Comparison of ENCODE assay signal across 8 cellular contexts in genomic region chr1:160284782-160285344, GRCh38. TPM values are rescaled to one million over a fixed set of nuclear protein-coding genes. Genes with fewer than 3 reads are reported as not detected.
DNase-seq lines count a peak whose midpoint lies in the region; ATAC-seq, FAIRE-seq and TF ChIP-seq lines count a peak whose summit lies in the region.

Gene PEX19, minus strand, starts transcription at chr1:160285133. Its CDS starts 9 bp downstream, at chr1:160285124.

- H3K9ac ChIP-seq in Loucy (ENCODE audit: low read depth, low read length, poor library complexity, severe bottlenecking) = peak within 1 kb of the TSS; percentile 86

- no peaks in the 10 kb centered on the region for H3K27me3 ChIP-seq in Loucy (ENCODE audit: insufficient read depth, low read length, poor library complexity, severe bottlenecking)

- peak within 1 kb of the TSS; percentile 75 for H2AFZ ChIP-seq in Loucy (ENCODE audit: low read length)

- H3K9me3 Mint-ChIP-seq in natural killer cell = no peaks in the 10 kb centered on the region

- H3K79me2 ChIP-seq in Loucy (ENCODE audit: insufficient read depth, low read length) = peaks cover 17% of the 10 kb centered on the region; the same call in 1 of the 2 replicates

- TF ChIP-seq POLR2A in H54 (IDR thresholded peaks at IDR 0.05; ENCODE audit: low read depth, low read length) (peak; percentile 95), Raji (IDR thresholded peaks at IDR 0.05; ENCODE audit: insufficient read depth, low read depth, low read length) (peak; percentile 88)

- peak; percentile 100 for ATAC-seq in natural killer cell

- H3K4me2 ChIP-seq in Loucy (ENCODE audit: low read depth, low read length, poor library complexity, severe bottlenecking) = peak within 1 kb of the TSS; percentile 86

- FAIRE-seq in H54 (lab: Jason Lieb, UNC) = no peak

- TF ChIP-seq CTCF in Loucy (conservative IDR thresholded peaks at IDR 0.05; ENCODE audit: low read length) = no peak
- no peak for TF ChIP-seq CTCF in fibroblast of mammary gland (conservative IDR thresholded peaks at IDR 0.05; ENCODE audit: control insufficient read depth, insufficient read depth, low read depth, low read length)
- no peak for TF ChIP-seq CTCF in natural killer cell (IDR thresholded peaks at IDR 0.05)

- H3K4me3 ChIP-seq in Loucy (ENCODE audit: low read length, poor library complexity, severe bottlenecking) = peak within 1 kb of the TSS; percentile 84
- H3K4me3 ChIP-seq in fibroblast of mammary gland (ENCODE audit: control insufficient read depth, low read depth, low read length) = peak within 1 kb of the TSS; percentile 94

- H3K27ac Mint-ChIP-seq in natural killer cell = peak within 1 kb of the TSS; percentile 87 to 97

- no peaks in the 10 kb centered on the region for H3K4me1 ChIP-seq in Loucy (ENCODE audit: insufficient read depth, low read length, poor library complexity, severe bottlenecking)

- peaks cover 22% of the 10 kb centered on the region for H3K36me3 ChIP-seq in Loucy (ENCODE audit: insufficient read depth, low read length)

- H3K9me3 ChIP-seq in Loucy (ENCODE audit: insufficient read depth, low read depth, low read length) = no peaks in the 10 kb centered on the region

- H3K9me2 ChIP-seq in Loucy (replicated peaks; ENCODE audit: low read depth, low read length) = no peaks in the 10 kb centered on the region

- H3K4me1 Mint-ChIP-seq in natural killer cell = peaks cover 25 to 26% of the 10 kb centered on the region in 2 donors

- no peaks in the 10 kb centered on the region for H3K27me3 Mint-ChIP-seq in natural killer cell (ENCODE audit: low read depth in 2 of 2)

- H3F3A ChIP-seq in Loucy (ENCODE audit: low read depth) = no peaks in the 10 kb centered on the region

- peaks cover 5% of the 10 kb centered on the region for H3K36me3 Mint-ChIP-seq in natural killer cell

- peak; percentile 91 for DNase-seq in EL
- DNase-seq in H54 (ENCODE audit: insufficient read length, low spot score) = peak; percentile 87
- peak; percentile 90 for DNase-seq in activated T-helper 9 cell treated with anti-CD3 and anti-CD28 coated beads, Interleukin-2, amount 50 U/mL, for 16 hours (ENCODE audit: low read depth)
- DNase-seq in fibroblast of mammary gland (ENCODE audit: low read depth) = peak; percentile 92
- peak; percentile 93 for DNase-seq in natural killer cell
- peak; percentile 90 for DNase-seq in stimulated activated naive CD4-positive, alpha-beta T cell treated with Interleukin-2 at 50 U/mL for 16 hours (lab: John Stamatoyannopoulos, UW)

- H4K20me1 ChIP-seq in Loucy (ENCODE audit: insufficient read depth, low read length, poor library complexity, severe bottlenecking) = no peaks in the 10 kb centered on the region

- intact Hi-C loops in natural killer cell (cut with micrococcal nuclease) = loop anchor here (1.0 kb wide), 2 partner anchors 23 to 58 kb away; partner anchors contain the start of genes COPA, DCAF8 and NCSTN

- H3K4me3 Mint-ChIP-seq in natural killer cell = peak within 1 kb of the TSS; percentile 98

RNA-seq across cellular contexts. Expression of gene PEX19, which starts in this region (rescaled TPM):
- 10 to 100 TPM; 41.5 to 48.8 (median 47.8) TPM for total RNA-seq in natural killer cell

Comparison
In these comparisons a context has a peak if more than half of its experiments do, and no peak if none do; other contexts are left out.
1. Peak in every context shown above with its lines: DNase-seq, ATAC-seq and H3K4me3 ChIP-seq.